In genomic region chr7:16933296-16934248, GRCh38 we compare ENCODE assay signal across 10 cellular contexts. TPM values are rescaled to one million over a fixed set of nuclear protein-coding genes. Genes with fewer than 3 reads are reported as not detected.
DNase-seq lines count a peak whose midpoint lies in the region; ATAC-seq lines count a peak whose summit lies in the region.
"Had no signal": no experiment of that assay in that cellular context is flagged by ENCODE, and none has a peak within 500 bp of the region (broad histone marks: within the 10 kb centered on the region; RNA-seq: fewer than 3 reads in every experiment).

No MANE protein-coding gene starts in this region.

- H3K27ac Mint-ChIP-seq in activated T-helper 17 cell treated with anti-CD3 and anti-CD28 coated beads, Interleukin-2, amount 50 U/mL, for 72 hours, result peak overlapping the region; percentile 1
- H3K27ac Mint-ChIP-seq in natural killer cell treated with Interleukin-12 subunit alpha and Interleukin-12 subunit beta and Interleukin-15 and Interleukin-18, amount 100 ng/mL, for 72 hours, result no peak overlapping the region

- peak; percentile 94 for DNase-seq in GDM1 (lab: John Stamatoyannopoulos, UW)
- DNase-seq in MV-4-11 (lab: John Stamatoyannopoulos, UW), result peak; percentile 98
- DNase-seq in natural killer cell treated with Interleukin-12 subunit alpha and Interleukin-12 subunit beta and Interleukin-15 and Interleukin-18, amount 100 ng/mL, for 72 hours (ENCODE audit: low spot score), result no peak
- no peak for DNase-seq in NCI-H2171 (lab: John Stamatoyannopoulos, UW)
- DNase-seq in occipital lobe (lab: John Stamatoyannopoulos, UW), result no peak
- DNase-seq: mucosa of descending colon, testis had no signal

- no peaks in the 10 kb centered on the region for H3K9me3 Mint-ChIP-seq in activated T-helper 17 cell treated with anti-CD3 and anti-CD28 coated beads, Interleukin-2, amount 50 U/mL, for 72 hours
- no peaks in the 10 kb centered on the region for H3K9me3 Mint-ChIP-seq in natural killer cell treated with Interleukin-12 subunit alpha and Interleukin-12 subunit beta and Interleukin-15 and Interleukin-18, amount 100 ng/mL, for 72 hours

- ATAC-seq in activated T-helper 17 cell treated with anti-CD3 and anti-CD28 coated beads, Interleukin-2, amount 50 U/mL, for 72 hours (replicated peaks), result peak; percentile 45
- no peak for ATAC-seq in natural killer cell treated with Interleukin-12 subunit alpha and Interleukin-12 subunit beta and Interleukin-15 and Interleukin-18, amount 100 ng/mL, for 72 hours
- no peak for ATAC-seq in HG03378 (IDR thresholded peaks at IDR 0.05; ENCODE audit: unreplicated experiment)

- H3K27me3 Mint-ChIP-seq in activated T-helper 17 cell treated with anti-CD3 and anti-CD28 coated beads, Interleukin-2, amount 50 U/mL, for 72 hours, result no peaks in the 10 kb centered on the region
- no peaks in the 10 kb centered on the region for H3K27me3 Mint-ChIP-seq in natural killer cell treated with Interleukin-12 subunit alpha and Interleukin-12 subunit beta and Interleukin-15 and Interleukin-18, amount 100 ng/mL, for 72 hours

- H3K36me3 Mint-ChIP-seq in activated T-helper 17 cell treated with anti-CD3 and anti-CD28 coated beads, Interleukin-2, amount 50 U/mL, for 72 hours (ENCODE audit: low read depth), result no peaks in the 10 kb centered on the region
- no peaks in the 10 kb centered on the region for H3K36me3 Mint-ChIP-seq in natural killer cell treated with Interleukin-12 subunit alpha and Interleukin-12 subunit beta and Interleukin-15 and Interleukin-18, amount 100 ng/mL, for 72 hours

- H3K4me1 Mint-ChIP-seq in activated T-helper 17 cell treated with anti-CD3 and anti-CD28 coated beads, Interleukin-2, amount 50 U/mL, for 72 hours, result peaks cover 22% of the 10 kb centered on the region
- H3K4me1 Mint-ChIP-seq in natural killer cell treated with Interleukin-12 subunit alpha and Interleukin-12 subunit beta and Interleukin-15 and Interleukin-18, amount 100 ng/mL, for 72 hours (ENCODE audit: low read depth in 2 of 2), result peaks cover 10 to 14% of the 10 kb centered on the region in 2 donors

- H3K4me3 Mint-ChIP-seq in activated T-helper 17 cell treated with anti-CD3 and anti-CD28 coated beads, Interleukin-2, amount 50 U/mL, for 72 hours, result peak overlapping the region; percentile 43
- H3K4me3 Mint-ChIP-seq in natural killer cell treated with Interleukin-12 subunit alpha and Interleukin-12 subunit beta and Interleukin-15 and Interleukin-18, amount 100 ng/mL, for 72 hours, result peak overlapping the region; percentile 51

RNA-seq across cellular contexts. Expression of gene AGR3, which starts 51.8 kb away (rescaled TPM):
- total RNA-seq in activated T-helper 17 cell treated with anti-CD3 and anti-CD28 coated beads, Interleukin-2, amount 50 U/mL, for 72 hours, result not detected
- total RNA-seq in natural killer cell treated with Interleukin-12 subunit alpha and Interleukin-12 subunit beta and Interleukin-15 and Interleukin-18, amount 100 ng/mL, for 72 hours, result not detected
- not detected for total RNA-seq in occipital lobe
- total RNA-seq: fibroblast of villous mesenchyme, testis had no signal

Comparison
In these comparisons a context has a peak if more than half of its experiments do, and no peak if none do; other contexts are left out.
1. DNase-seq: peak in GDM1 (single experiment) and MV-4-11 (single experiment); none in natural killer cell treated with Interleukin-12 subunit alpha and Interleukin-12 subunit beta and Interleukin-15 and Interleukin-18, amount 100 ng/mL, for 72 hours (single experiment), NCI-H2171 (single experiment) and occipital lobe (single experiment).